1 cellular context compared by ENCODE assay signal in the genomic region with DNA sequence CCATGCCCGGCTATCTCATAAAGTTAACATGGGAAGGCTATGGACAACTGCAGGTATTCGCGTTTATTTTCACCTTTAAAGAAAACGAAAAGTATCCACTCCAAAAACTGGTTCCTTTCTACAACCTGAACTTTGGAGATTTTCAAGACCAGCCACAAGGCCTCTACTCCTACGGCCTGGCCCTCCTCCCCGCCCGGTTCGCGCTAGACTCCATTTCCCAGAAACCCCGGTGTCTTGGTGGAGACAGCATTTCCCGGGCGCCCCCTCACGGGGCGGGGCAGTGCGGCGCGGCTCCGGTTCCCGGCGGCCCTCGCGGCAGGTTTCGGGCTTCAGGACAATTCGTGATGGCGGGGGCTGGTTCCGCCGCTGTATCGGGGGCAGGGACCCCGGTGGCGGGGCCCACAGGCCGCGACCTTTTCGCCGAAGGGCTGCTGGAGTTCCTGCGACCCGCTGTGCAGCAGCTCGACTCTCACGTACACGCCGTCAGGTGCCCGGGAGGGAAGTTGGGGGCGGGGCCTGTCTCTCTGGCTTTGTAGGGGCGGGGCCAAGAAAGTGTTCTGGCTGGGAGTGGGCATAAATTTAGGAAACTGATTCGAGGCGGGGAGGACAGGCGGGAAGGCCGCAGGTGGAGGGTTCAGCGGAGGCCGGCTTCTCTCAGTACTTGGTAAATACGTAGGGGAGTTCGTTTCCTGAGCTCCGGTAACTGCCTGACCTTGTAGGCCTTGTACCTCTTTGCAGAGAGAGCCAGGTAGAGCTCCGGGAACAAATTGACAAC.
TF ChIP-seq lines count a peak whose summit lies in the region.

A gene with protein sequence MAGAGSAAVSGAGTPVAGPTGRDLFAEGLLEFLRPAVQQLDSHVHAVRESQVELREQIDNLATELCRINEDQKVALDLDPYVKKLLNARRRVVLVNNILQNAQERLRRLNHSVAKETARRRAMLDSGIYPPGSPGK (plus strand): TSS at position 304 of the 775 bp plus-strand sequence. CDS start 41 bp downstream, at position 345.

TF ChIP-seq in HepG2, 621 proteins besides CTCF, POLR2A, EP300 and RAD21 (continued from another document and continues in another):
- TF ChIP-seq ZBTB43 (CRISPR knock-in tag; conservative IDR thresholded peaks at IDR 0.05) (peak; percentile 52; the same call in 1 of the 2 replicates), ETS1 (CRISPR knock-in tag; IDR thresholded peaks at IDR 0.05) (no peak), ZNF232 (CRISPR knock-in tag; IDR thresholded peaks at IDR 0.05; ENCODE audit: borderline replicate concordance) (peak; percentile 46; the same call in 1 of the 2 replicates), NRL (CRISPR knock-in tag; IDR thresholded peaks at IDR 0.05; ENCODE audit: borderline replicate concordance) (peak; percentile 72; the same call in 1 of the 2 replicates), ZFP82 (CRISPR knock-in tag; IDR thresholded peaks at IDR 0.05; ENCODE audit: borderline replicate concordance) (no peak), CBFB (CRISPR knock-in tag; IDR thresholded peaks at IDR 0.05) (0 out of 2 replicates have a peak, but pooled peaks have one; percentile 22), HNRNPL (IDR thresholded peaks at IDR 0.05; ENCODE audit: low read depth, low read length) (no peak), ZNF382 (CRISPR knock-in tag; IDR thresholded peaks at IDR 0.05; ENCODE audit: borderline replicate concordance) (no peak), ZNF335 (CRISPR knock-in tag; IDR thresholded peaks at IDR 0.05) (0 out of 2 replicates have a peak, but pooled peaks have one; percentile 23), ZNF761 (CRISPR knock-in tag; conservative IDR thresholded peaks at IDR 0.05) (no peak), RBM39 (IDR thresholded peaks at IDR 0.05; ENCODE audit: low read depth, low read length, poor library complexity, severe bottlenecking) (peak; percentile 69), RNF2 (conservative IDR thresholded peaks at IDR 0.05; ENCODE audit: low read depth) (no peak), JUND (CRISPR knock-in tag; IDR thresholded peaks at IDR 0.05) (no peak), ZNF136 (CRISPR knock-in tag; IDR thresholded peaks at IDR 0.05; ENCODE audit: low read depth) (0 out of 2 replicates have a peak, but pooled peaks have one; percentile 28), ZNF496 (CRISPR knock-in tag; IDR thresholded peaks at IDR 0.05; ENCODE audit: insufficient replicate concordance) (no peak), XRCC5 (optimal IDR thresholded peaks at IDR 0.05; ENCODE audit: low read length) (peak; percentile 83), ZNF124 (CRISPR knock-in tag; IDR thresholded peaks at IDR 0.05) (peak; percentile 92; the same call in 1 of the 2 replicates), SSRP1 (CRISPR knock-in tag; IDR thresholded peaks at IDR 0.05) (no peak), POLR2G (IDR thresholded peaks at IDR 0.05; ENCODE audit: low read depth, low read length) (peak; percentile 91), NCOA1 (CRISPR knock-in tag; IDR thresholded peaks at IDR 0.05) (0 out of 2 replicates have a peak, but pooled peaks have one; percentile 67), SMAD1 (CRISPR knock-in tag; IDR thresholded peaks at IDR 0.05; ENCODE audit: borderline replicate concordance, low read depth) (peak; percentile 72; the same call in 1 of the 2 replicates), ISL2 (CRISPR knock-in tag; IDR thresholded peaks at IDR 0.05) (peak; percentile 56), KMT2B (CRISPR knock-in tag; IDR thresholded peaks at IDR 0.05) (peak; percentile 84), REXO4 (CRISPR knock-in tag; IDR thresholded peaks at IDR 0.05; ENCODE audit: borderline replicate concordance) (no peak), PRDM15 (CRISPR knock-in tag; IDR thresholded peaks at IDR 0.05) (0 out of 2 replicates have a peak, but pooled peaks have one; percentile 31), TAF1 (CRISPR knock-in tag; IDR thresholded peaks at IDR 0.05) (peak; percentile 78), ZBTB39 (CRISPR knock-in tag; IDR thresholded peaks at IDR 0.05) (peak; percentile 55; the same call in 1 of the 2 replicates), U2AF1 (optimal IDR thresholded peaks at IDR 0.05; ENCODE audit: low read depth, low read length) (peak; percentile 83), MYNN (CRISPR knock-in tag; IDR thresholded peaks at IDR 0.05; ENCODE audit: low read depth) (0 out of 2 replicates have a peak, but pooled peaks have one; percentile 81), ZBED4 (CRISPR knock-in tag; IDR thresholded peaks at IDR 0.05; ENCODE audit: borderline replicate concordance) (peak; percentile 78), ZBTB21 (CRISPR knock-in tag; IDR thresholded peaks at IDR 0.05) (no peak)
- TF ChIP-seq, protein P1, sequence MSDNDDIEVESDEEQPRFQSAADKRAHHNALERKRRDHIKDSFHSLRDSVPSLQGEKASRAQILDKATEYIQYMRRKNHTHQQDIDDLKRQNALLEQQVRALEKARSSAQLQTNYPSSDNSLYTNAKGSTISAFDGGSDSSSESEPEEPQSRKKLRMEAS (IDR thresholded peaks at IDR 0.05): peak; percentile 50
- TF ChIP-seq, protein P2, sequence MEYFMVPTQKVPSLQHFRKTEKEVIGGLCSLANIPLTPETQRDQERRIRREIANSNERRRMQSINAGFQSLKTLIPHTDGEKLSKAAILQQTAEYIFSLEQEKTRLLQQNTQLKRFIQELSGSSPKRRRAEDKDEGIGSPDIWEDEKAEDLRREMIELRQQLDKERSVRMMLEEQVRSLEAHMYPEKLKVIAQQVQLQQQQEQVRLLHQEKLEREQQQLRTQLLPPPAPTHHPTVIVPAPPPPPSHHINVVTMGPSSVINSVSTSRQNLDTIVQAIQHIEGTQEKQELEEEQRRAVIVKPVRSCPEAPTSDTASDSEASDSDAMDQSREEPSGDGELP (IDR thresholded peaks at IDR 0.05; ENCODE audit: borderline replicate concordance, low read depth): 0 out of 2 replicates have a peak, but pooled peaks have one; percentile 16
- TF ChIP-seq, protein P3, sequence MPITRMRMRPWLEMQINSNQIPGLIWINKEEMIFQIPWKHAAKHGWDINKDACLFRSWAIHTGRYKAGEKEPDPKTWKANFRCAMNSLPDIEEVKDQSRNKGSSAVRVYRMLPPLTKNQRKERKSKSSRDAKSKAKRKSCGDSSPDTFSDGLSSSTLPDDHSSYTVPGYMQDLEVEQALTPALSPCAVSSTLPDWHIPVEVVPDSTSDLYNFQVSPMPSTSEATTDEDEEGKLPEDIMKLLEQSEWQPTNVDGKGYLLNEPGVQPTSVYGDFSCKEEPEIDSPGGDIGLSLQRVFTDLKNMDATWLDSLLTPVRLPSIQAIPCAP (CRISPR knock-in tag; IDR thresholded peaks at IDR 0.05; ENCODE audit: low read depth): no peak
- TF ChIP-seq, protein P4, sequence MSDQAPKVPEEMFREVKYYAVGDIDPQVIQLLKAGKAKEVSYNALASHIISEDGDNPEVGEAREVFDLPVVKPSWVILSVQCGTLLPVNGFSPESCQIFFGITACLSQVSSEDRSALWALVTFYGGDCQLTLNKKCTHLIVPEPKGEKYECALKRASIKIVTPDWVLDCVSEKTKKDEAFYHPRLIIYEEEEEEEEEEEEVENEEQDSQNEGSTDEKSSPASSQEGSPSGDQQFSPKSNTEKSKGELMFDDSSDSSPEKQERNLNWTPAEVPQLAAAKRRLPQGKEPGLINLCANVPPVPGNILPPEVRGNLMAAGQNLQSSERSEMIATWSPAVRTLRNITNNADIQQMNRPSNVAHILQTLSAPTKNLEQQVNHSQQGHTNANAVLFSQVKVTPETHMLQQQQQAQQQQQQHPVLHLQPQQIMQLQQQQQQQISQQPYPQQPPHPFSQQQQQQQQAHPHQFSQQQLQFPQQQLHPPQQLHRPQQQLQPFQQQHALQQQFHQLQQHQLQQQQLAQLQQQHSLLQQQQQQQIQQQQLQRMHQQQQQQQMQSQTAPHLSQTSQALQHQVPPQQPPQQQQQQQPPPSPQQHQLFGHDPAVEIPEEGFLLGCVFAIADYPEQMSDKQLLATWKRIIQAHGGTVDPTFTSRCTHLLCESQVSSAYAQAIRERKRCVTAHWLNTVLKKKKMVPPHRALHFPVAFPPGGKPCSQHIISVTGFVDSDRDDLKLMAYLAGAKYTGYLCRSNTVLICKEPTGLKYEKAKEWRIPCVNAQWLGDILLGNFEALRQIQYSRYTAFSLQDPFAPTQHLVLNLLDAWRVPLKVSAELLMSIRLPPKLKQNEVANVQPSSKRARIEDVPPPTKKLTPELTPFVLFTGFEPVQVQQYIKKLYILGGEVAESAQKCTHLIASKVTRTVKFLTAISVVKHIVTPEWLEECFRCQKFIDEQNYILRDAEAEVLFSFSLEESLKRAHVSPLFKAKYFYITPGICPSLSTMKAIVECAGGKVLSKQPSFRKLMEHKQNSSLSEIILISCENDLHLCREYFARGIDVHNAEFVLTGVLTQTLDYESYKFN (CRISPR knock-in tag; conservative IDR thresholded peaks at IDR 0.05): peak; percentile 56
